Comparison of ENCODE assay signal across 24 cellular contexts in genomic region chr4:148962539-148963290, GRCh38.
A peak's percentile ranks its signal among the peaks of the same experiment; 100 is the strongest.
DNase-seq lines count a peak whose midpoint lies in the region; ATAC-seq, FAIRE-seq and TF ChIP-seq lines count a peak whose summit lies in the region.
"Had no signal": no experiment of that assay in that cellular context is flagged by ENCODE, and none has a peak within 500 bp of the region (broad histone marks: within the 10 kb centered on the region; RNA-seq: fewer than 3 reads in every experiment).

No MANE protein-coding gene starts in this region.

- peak; percentile 76 for DNase-seq in A172 (ENCODE audit: low spot score)
- peak; percentile 80 for DNase-seq in HT1080 (ENCODE audit: low read depth)
- peak; percentile 64 for DNase-seq in astrocyte (ENCODE audit: low read depth)
- DNase-seq in foreskin keratinocyte = peak; percentile 14 to 67
- no peak for DNase-seq in HAP-1 (ENCODE audit: low spot score in 2 of 2)
- no peak for DNase-seq in tibial nerve (ENCODE audit: low spot score in 2 of 2)
- DNase-seq in NK-92 treated with Interleukin-12 subunit alpha and Interleukin-12 subunit beta, amount 100 ng/mL, for 24 hours (lab: John Stamatoyannopoulos, UW) = no peak
- DNase-seq: 8988T; activated CD8-positive, alpha-beta memory T cell treated with anti-CD3 and anti-CD28 coated beads, Interleukin-2, amount 50 U/mL, for 48 hours; activated gamma-delta T cell; adrenal gland; COR-L47; DND-41; effector memory CD4-positive, alpha-beta T cell; esophagus squamous epithelium; heart right ventricle; MG63; NCI-H1436; PC-9 had no signal

- no peaks in the 10 kb centered on the region for H3K36me3 Mint-ChIP-seq in astrocyte (ENCODE audit: low read depth, unreplicated experiment)

- ATAC-seq in foreskin keratinocyte = peak; percentile 69
- no peak for ATAC-seq in GM19328 (IDR thresholded peaks at IDR 0.05; ENCODE audit: unreplicated experiment)
- ATAC-seq: HCT116, heart right ventricle had no signal

- H3K27ac Mint-ChIP-seq in astrocyte (ENCODE audit: unreplicated experiment) = no peak overlapping the region
- H3K27ac Mint-ChIP-seq: B cell had no signal

- no peaks in the 10 kb centered on the region for H3K9me3 ChIP-seq in astrocyte (ENCODE audit: insufficient read depth, low read depth, low read length)
- H3K9me3 ChIP-seq in HAP-1 = no peaks in the 10 kb centered on the region
- H3K9me3 ChIP-seq in tibial nerve = no peaks in the 10 kb centered on the region
- H3K9me3 ChIP-seq: adrenal gland, esophagus squamous epithelium, MG63, neutrophil, vagina had no signal

- no peak overlapping the region for H3K9ac ChIP-seq in astrocyte (ENCODE audit: low read length)

- WGBS in tibial nerve, 2 donors = 54 to 56% methylated on average over 2 of the region's 2 CpGs

- H3K36me3 ChIP-seq in astrocyte (ENCODE audit: insufficient read depth, low read length) = no peaks in the 10 kb centered on the region
- H3K36me3 ChIP-seq in HAP-1 (replicated peaks) = no peaks in the 10 kb centered on the region
- H3K36me3 ChIP-seq in tibial nerve = no peaks in the 10 kb centered on the region
- H3K36me3 ChIP-seq: adrenal gland, esophagus squamous epithelium, heart right ventricle, MG63, neutrophil, vagina had no signal

- FAIRE-seq in astrocyte (lab: Jason Lieb, UNC) = no peak

- H3K27me3 Mint-ChIP-seq in astrocyte (ENCODE audit: low read depth, unreplicated experiment) = no peaks in the 10 kb centered on the region
- H3K27me3 Mint-ChIP-seq: B cell had no signal

- TF ChIP-seq EP300 in tibial nerve (IDR thresholded peaks at IDR 0.05) = no peak

- H3K79me2 ChIP-seq in astrocyte (ENCODE audit: insufficient read depth, low read length) = no peaks in the 10 kb centered on the region

- H3K4me2 ChIP-seq in astrocyte (ENCODE audit: low read length) = peak overlapping the region; percentile 25
- H3K4me2 ChIP-seq: PC-9 had no signal

- in situ Hi-C loops in HAP-1 (cut with MboI; ENCODE audit: low sequenced_read_pairs) = no loop called here

- no peaks in the 10 kb centered on the region for H4K20me1 ChIP-seq in astrocyte (ENCODE audit: insufficient read depth, low read length)

- H3K4me3 ChIP-seq in astrocyte (ENCODE audit: insufficient read depth, low read depth, low read length) = no peak overlapping the region
- H3K4me3 ChIP-seq in HAP-1 = no peak overlapping the region
- H3K4me3 ChIP-seq in tibial nerve = no peak overlapping the region
- H3K4me3 ChIP-seq: adrenal gland, esophagus squamous epithelium, heart right ventricle, MG63, PC-9, vagina had no signal

- H3K4me1 Mint-ChIP-seq in astrocyte (ENCODE audit: low read depth, unreplicated experiment) = no peaks in the 10 kb centered on the region

- H3K27ac ChIP-seq in astrocyte (ENCODE audit: low read depth, low read length) (peak overlapping the region; percentile 23), foreskin keratinocyte (no peak overlapping the region), tibial nerve (no peak overlapping the region)
- H3K27ac ChIP-seq: adrenal gland, esophagus squamous epithelium, heart right ventricle, neutrophil, PC-9, vagina had no signal

- H3K27me3 ChIP-seq in astrocyte (ENCODE audit: insufficient read depth, low read length) = no peaks in the 10 kb centered on the region
- peaks cover 9% of the 10 kb centered on the region for H3K27me3 ChIP-seq in foreskin keratinocyte
- no peaks in the 10 kb centered on the region for H3K27me3 ChIP-seq in HAP-1 (ENCODE audit: low read depth)
- no peaks in the 10 kb centered on the region for H3K27me3 ChIP-seq in tibial nerve
- H3K27me3 ChIP-seq: adrenal gland, esophagus squamous epithelium, heart right ventricle, MG63, neutrophil, vagina had no signal

- H3K4me1 ChIP-seq in astrocyte (ENCODE audit: insufficient read depth, low read length) = peaks cover 5% of the 10 kb centered on the region
- peaks cover 4% of the 10 kb centered on the region for H3K4me1 ChIP-seq in foreskin keratinocyte
- no peaks in the 10 kb centered on the region for H3K4me1 ChIP-seq in HAP-1
- no peaks in the 10 kb centered on the region for H3K4me1 ChIP-seq in tibial nerve
- H3K4me1 ChIP-seq: adrenal gland, esophagus squamous epithelium, heart right ventricle, vagina had no signal

- H3K9me3 Mint-ChIP-seq in astrocyte (ENCODE audit: unreplicated experiment) = no peaks in the 10 kb centered on the region

- no peak for TF ChIP-seq POLR2A in tibial nerve (IDR thresholded peaks at IDR 0.05)

- TF ChIP-seq CTCF in astrocyte (IDR thresholded peaks at IDR 0.05; ENCODE audit: insufficient read depth, low read depth, low read length) = no peak
- TF ChIP-seq CTCF in foreskin keratinocyte (conservative IDR thresholded peaks at IDR 0.05) = no peak
- TF ChIP-seq CTCF in tibial nerve (IDR thresholded peaks at IDR 0.05) = no peak

- no peak overlapping the region for H2AFZ ChIP-seq in astrocyte (ENCODE audit: low read depth, low read length)
- H2AFZ ChIP-seq: PC-9 had no signal

- no peak overlapping the region for H3K4me3 Mint-ChIP-seq in astrocyte (ENCODE audit: unreplicated experiment)
- H3K4me3 Mint-ChIP-seq: B cell had no signal

Comparison
In these comparisons a context has a peak if more than half of its experiments do, and no peak if none do; other contexts are left out.
1. DNase-seq: peak in A172 (single experiment), HT1080 (single experiment), astrocyte (single experiment) and foreskin keratinocyte (2 of 2); none in HAP-1 (0 of 2), tibial nerve (0 of 2) and NK-92 treated with Interleukin-12 subunit alpha and Interleukin-12 subunit beta, amount 100 ng/mL, for 24 hours (single experiment).